In the genomic region with DNA sequence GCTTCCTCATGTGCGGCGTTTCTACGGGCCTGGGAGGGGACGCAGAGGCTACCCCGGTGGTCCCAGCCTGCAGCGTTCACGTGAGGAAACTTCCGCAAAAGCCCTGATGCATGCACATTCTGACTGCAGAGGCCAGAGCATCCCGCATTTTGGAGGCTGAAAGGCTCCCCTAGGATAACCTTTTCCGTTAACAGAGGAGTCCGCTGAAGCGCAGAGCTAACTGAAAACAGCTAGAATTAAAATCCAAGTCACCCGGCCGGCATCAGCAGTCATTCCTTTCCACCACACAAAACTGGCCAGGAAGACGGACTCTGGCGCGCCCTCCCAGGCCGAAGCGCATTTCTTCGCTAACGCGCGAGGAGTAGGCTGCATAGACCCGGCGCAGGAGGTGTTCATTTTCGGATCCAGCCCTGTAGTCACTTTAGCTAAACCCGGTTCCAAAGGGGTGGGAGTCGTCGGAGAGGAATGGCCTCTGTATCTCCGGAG, we compare ENCODE assay signal across 8 cellular contexts. TPM values are rescaled to one million over a fixed set of nuclear protein-coding genes. Genes with fewer than 3 reads are reported as not detected.
DNase-seq lines count a peak whose midpoint lies in the region; ATAC-seq and TF ChIP-seq lines count a peak whose summit lies in the region.

No MANE protein-coding gene starts in this region.

- peak overlapping the region; percentile 72 for H3K4me3 Mint-ChIP-seq in activated naive CD8-positive, alpha-beta T cell treated with anti-CD3 and anti-CD28 coated beads for 36 hours
- H3K4me3 Mint-ChIP-seq in progenitor cell of endocrine pancreas (ENCODE audit: low read depth) = peak overlapping the region; percentile 76

- peak in 1 of 9 donors; percentile 26 for TF ChIP-seq CTCF in heart right ventricle (IDR thresholded peaks at IDR 0.05)
- peak; percentile 8 for TF ChIP-seq CTCF in progenitor cell of endocrine pancreas (IDR thresholded peaks at IDR 0.05; ENCODE audit: unreplicated experiment)

- 14 to 17% methylated on average over 30 of the region's 30 CpGs for WGBS in heart right ventricle, 2 donors

- DNase-seq in Daoy (ENCODE audit: low read depth) (peak; percentile 66), heart right ventricle (peak; percentile 64 to 66), progenitor cell of endocrine pancreas (ENCODE audit: low spot score, unreplicated experiment) (no peak), NAMALWA (ENCODE audit: low spot score) (no peak), putamen (ENCODE audit: low spot score) (no peak)
- no peak for DNase-seq in activated naive CD8-positive, alpha-beta T cell treated with anti-CD3 and anti-CD28 coated beads for 36 hours

- H3K4me1 Mint-ChIP-seq in activated naive CD8-positive, alpha-beta T cell treated with anti-CD3 and anti-CD28 coated beads for 36 hours = peaks cover 14% of the 10 kb centered on the region
- H3K4me1 Mint-ChIP-seq in progenitor cell of endocrine pancreas (ENCODE audit: low read depth) = peaks cover 11% of the 10 kb centered on the region

- peak; percentile 22 for ATAC-seq in HG03064 (IDR thresholded peaks at IDR 0.05; ENCODE audit: low read depth, unreplicated experiment)
- peak; percentile 29 to 60 (median 48) for ATAC-seq in heart right ventricle
- ATAC-seq in HG02763 (IDR thresholded peaks at IDR 0.05; ENCODE audit: unreplicated experiment) = no peak

- peaks cover 0 to 29% (median 0%) of the 10 kb centered on the region in 7 donors for H3K27me3 ChIP-seq in heart right ventricle

- peaks cover 0 to 28% (median 19%) of the 10 kb centered on the region in 9 donors for H3K36me3 ChIP-seq in heart right ventricle

- no peak overlapping the region for H3K27ac Mint-ChIP-seq in activated naive CD8-positive, alpha-beta T cell treated with anti-CD3 and anti-CD28 coated beads for 36 hours
- peak overlapping the region; percentile 93 for H3K27ac Mint-ChIP-seq in progenitor cell of endocrine pancreas

- H3K27ac ChIP-seq in heart right ventricle = peak overlapping the region; percentile 94 to 100 (median 99)

- intact Hi-C loops in heart right ventricle (cut with DNase I) = loop anchor here in 4 of 10 donors (1.0 to 5.0 kb wide), 2 partner anchors 35 kb away; no protein-coding TSS in a partner anchor

- H3K36me3 Mint-ChIP-seq in activated naive CD8-positive, alpha-beta T cell treated with anti-CD3 and anti-CD28 coated beads for 36 hours = peaks cover 14% of the 10 kb centered on the region
- H3K36me3 Mint-ChIP-seq in progenitor cell of endocrine pancreas (ENCODE audit: insufficient read depth) = peaks cover 5% of the 10 kb centered on the region

- H3K9me3 ChIP-seq in heart right ventricle = peaks cover 0 to 9% (median 4%) of the 10 kb centered on the region in 11 donors

- peak overlapping the region; percentile 67 to 95 (median 82) for H3K4me3 ChIP-seq in heart right ventricle

- H3K27me3 Mint-ChIP-seq in activated naive CD8-positive, alpha-beta T cell treated with anti-CD3 and anti-CD28 coated beads for 36 hours = peaks cover 62% of the 10 kb centered on the region
- H3K27me3 Mint-ChIP-seq in progenitor cell of endocrine pancreas = peaks cover 56% of the 10 kb centered on the region

- peaks cover 5 to 44% (median 29%) of the 10 kb centered on the region in 9 donors for H3K4me1 ChIP-seq in heart right ventricle

- H3K9me3 Mint-ChIP-seq in activated naive CD8-positive, alpha-beta T cell treated with anti-CD3 and anti-CD28 coated beads for 36 hours = peaks cover 5% of the 10 kb centered on the region
- peaks cover 3% of the 10 kb centered on the region for H3K9me3 Mint-ChIP-seq in progenitor cell of endocrine pancreas (ENCODE audit: low read depth)

RNA-seq across cellular contexts. Expression of a gene that starts 0.7 kb away (rescaled TPM):
- 231 and 254 TPM in 2 replicates for total RNA-seq in Daoy (2014; rRNA removed; shearing (Covaris generic))
- total RNA-seq in activated naive CD8-positive, alpha-beta T cell treated with anti-CD3 and anti-CD28 coated beads for 36 hours = 10 to 100 TPM; 11.1 to 11.6 TPM
- total RNA-seq in heart right ventricle (100 to 1,000 TPM in 4 of 10 donors, 10 to 100 TPM in 6; 62.8 to 216 (median 92.1) TPM), progenitor cell of endocrine pancreas (7.2 and 10.7 TPM in 2 replicates)
- 100 to 1,000 TPM in 1 of 2 donors, 10 to 100 TPM in 1; 61.9 to 602 TPM for polyA plus RNA-seq in heart right ventricle

RNA-seq across cellular contexts. Expression of a gene that starts 53.1 kb away (rescaled TPM):
- not detected in 2 replicates for total RNA-seq in Daoy (2014; rRNA removed; shearing (Covaris generic))
- total RNA-seq in activated naive CD8-positive, alpha-beta T cell treated with anti-CD3 and anti-CD28 coated beads for 36 hours = not detected
- total RNA-seq in heart right ventricle = 1 to 10 TPM in 4 of 10 donors, under 1 TPM in 4, not detected in 2; 0.37 to 6.8 (median 1.4) TPM
- polyA plus RNA-seq in heart right ventricle = 1 to 10 TPM in 1 of 2 donors, under 1 TPM in 1; 0.59 to 2.0 TPM
- not detected in 2 replicates for total RNA-seq in progenitor cell of endocrine pancreas

Comparison
In these comparisons a context has a peak if more than half of its experiments do, and no peak if none do; other contexts are left out.
1. DNase-seq: peak in Daoy (single experiment) and heart right ventricle (2 of 2); none in activated naive CD8-positive, alpha-beta T cell treated with anti-CD3 and anti-CD28 coated beads for 36 hours (single experiment), progenitor cell of endocrine pancreas (single experiment), NAMALWA (single experiment) and putamen (single experiment).